Comparison of ENCODE assay signal across 1 cellular context in genomic region chr12:130838951-130839769, GRCh38.
TF ChIP-seq lines count a peak whose summit lies in the region.

TSS of gene STX2 (minus strand) at chr12:130839250. CDS start at chr12:130839099, 151 bp downstream.

TF ChIP-seq in HCT116, 20 proteins besides CTCF, POLR2A, EP300 and RAD21 (continued from another document):
- peak; percentile 26 for TF ChIP-seq TCF7L2 (IDR thresholded peaks at IDR 0.05; ENCODE audit: borderline replicate concordance, extremely low read depth, insufficient read depth, insufficient read length)
- TF ChIP-seq SRF (IDR thresholded peaks at IDR 0.05; ENCODE audit: low read depth): no peak
- no peak for TF ChIP-seq YY1 (IDR thresholded peaks at IDR 0.05; ENCODE audit: extremely low read depth, insufficient replicate concordance, low read depth, low read length)
- peak; percentile 33; the same call in 1 of the 2 replicates for TF ChIP-seq SIN3A (IDR thresholded peaks at IDR 0.05; ENCODE audit: low read depth)
- TF ChIP-seq ZNF274 (IDR thresholded peaks at IDR 0.05; ENCODE audit: low read depth, low read length): no peak
- TF ChIP-seq FOSL1 (IDR thresholded peaks at IDR 0.05; ENCODE audit: low read depth): no peak
- TF ChIP-seq ELF1 (IDR thresholded peaks at IDR 0.05; ENCODE audit: borderline replicate concordance, low read depth): no peak
- TF ChIP-seq ATF3 (IDR thresholded peaks at IDR 0.05): no peak
- TF ChIP-seq POLR2AphosphoS5 (IDR thresholded peaks at IDR 0.05; ENCODE audit: low read depth, low read length): peak; percentile 45
- peak; percentile 36 for TF ChIP-seq SP1 (IDR thresholded peaks at IDR 0.05; ENCODE audit: low read depth)
- no peak for TF ChIP-seq EZH2 (IDR thresholded peaks at IDR 0.05)
- no peak for TF ChIP-seq JUND (IDR thresholded peaks at IDR 0.05)
